Comparison of ENCODE assay signal across 1 cellular context in genomic region chr12:3073438-3074255, GRCh38.
TF ChIP-seq lines count a peak whose summit lies in the region.

No MANE protein-coding gene starts in this region.

TF ChIP-seq in HepG2, 621 proteins besides CTCF, POLR2A, EP300 and RAD21 (continued from another document and continues in another):
- TF ChIP-seq, protein P1, sequence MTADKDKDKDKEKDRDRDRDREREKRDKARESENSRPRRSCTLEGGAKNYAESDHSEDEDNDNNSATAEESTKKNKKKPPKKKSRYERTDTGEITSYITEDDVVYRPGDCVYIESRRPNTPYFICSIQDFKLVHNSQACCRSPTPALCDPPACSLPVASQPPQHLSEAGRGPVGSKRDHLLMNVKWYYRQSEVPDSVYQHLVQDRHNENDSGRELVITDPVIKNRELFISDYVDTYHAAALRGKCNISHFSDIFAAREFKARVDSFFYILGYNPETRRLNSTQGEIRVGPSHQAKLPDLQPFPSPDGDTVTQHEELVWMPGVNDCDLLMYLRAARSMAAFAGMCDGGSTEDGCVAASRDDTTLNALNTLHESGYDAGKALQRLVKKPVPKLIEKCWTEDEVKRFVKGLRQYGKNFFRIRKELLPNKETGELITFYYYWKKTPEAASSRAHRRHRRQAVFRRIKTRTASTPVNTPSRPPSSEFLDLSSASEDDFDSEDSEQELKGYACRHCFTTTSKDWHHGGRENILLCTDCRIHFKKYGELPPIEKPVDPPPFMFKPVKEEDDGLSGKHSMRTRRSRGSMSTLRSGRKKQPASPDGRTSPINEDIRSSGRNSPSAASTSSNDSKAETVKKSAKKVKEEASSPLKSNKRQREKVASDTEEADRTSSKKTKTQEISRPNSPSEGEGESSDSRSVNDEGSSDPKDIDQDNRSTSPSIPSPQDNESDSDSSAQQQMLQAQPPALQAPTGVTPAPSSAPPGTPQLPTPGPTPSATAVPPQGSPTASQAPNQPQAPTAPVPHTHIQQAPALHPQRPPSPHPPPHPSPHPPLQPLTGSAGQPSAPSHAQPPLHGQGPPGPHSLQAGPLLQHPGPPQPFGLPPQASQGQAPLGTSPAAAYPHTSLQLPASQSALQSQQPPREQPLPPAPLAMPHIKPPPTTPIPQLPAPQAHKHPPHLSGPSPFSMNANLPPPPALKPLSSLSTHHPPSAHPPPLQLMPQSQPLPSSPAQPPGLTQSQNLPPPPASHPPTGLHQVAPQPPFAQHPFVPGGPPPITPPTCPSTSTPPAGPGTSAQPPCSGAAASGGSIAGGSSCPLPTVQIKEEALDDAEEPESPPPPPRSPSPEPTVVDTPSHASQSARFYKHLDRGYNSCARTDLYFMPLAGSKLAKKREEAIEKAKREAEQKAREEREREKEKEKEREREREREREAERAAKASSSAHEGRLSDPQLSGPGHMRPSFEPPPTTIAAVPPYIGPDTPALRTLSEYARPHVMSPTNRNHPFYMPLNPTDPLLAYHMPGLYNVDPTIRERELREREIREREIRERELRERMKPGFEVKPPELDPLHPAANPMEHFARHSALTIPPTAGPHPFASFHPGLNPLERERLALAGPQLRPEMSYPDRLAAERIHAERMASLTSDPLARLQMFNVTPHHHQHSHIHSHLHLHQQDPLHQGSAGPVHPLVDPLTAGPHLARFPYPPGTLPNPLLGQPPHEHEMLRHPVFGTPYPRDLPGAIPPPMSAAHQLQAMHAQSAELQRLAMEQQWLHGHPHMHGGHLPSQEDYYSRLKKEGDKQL (CRISPR knock-in tag; IDR thresholded peaks at IDR 0.05; ENCODE audit: low read depth), result no peak
- 0 out of 2 replicates have a peak, but pooled peaks have one; percentile 17 for TF ChIP-seq IRF2 (CRISPR knock-in tag; IDR thresholded peaks at IDR 0.05)
- TF ChIP-seq SMAD3 (CRISPR knock-in tag; IDR thresholded peaks at IDR 0.05), result no peak
- peak; percentile 90 for TF ChIP-seq XRCC5 (optimal IDR thresholded peaks at IDR 0.05; ENCODE audit: low read length)
- TF ChIP-seq ZNF326 (CRISPR knock-in tag; IDR thresholded peaks at IDR 0.05; ENCODE audit: borderline replicate concordance), result no peak
- TF ChIP-seq KLF15 (CRISPR knock-in tag; IDR thresholded peaks at IDR 0.05; ENCODE audit: borderline replicate concordance), result no peak
- TF ChIP-seq CEBPB (IDR thresholded peaks at IDR 0.05; ENCODE audit: borderline replicate concordance, low read depth, low read length), result peak; percentile 71
- no peak for TF ChIP-seq ELF4 (CRISPR knock-in tag; IDR thresholded peaks at IDR 0.05; ENCODE audit: borderline replicate concordance)
- no peak for TF ChIP-seq ZNF121 (CRISPR knock-in tag; IDR thresholded peaks at IDR 0.05)
- no peak for TF ChIP-seq MTF2 (CRISPR knock-in tag; IDR thresholded peaks at IDR 0.05; ENCODE audit: borderline replicate concordance)
- TF ChIP-seq RAD51 (IDR thresholded peaks at IDR 0.05; ENCODE audit: borderline replicate concordance), result no peak
- no peak for TF ChIP-seq SP140L (CRISPR knock-in tag; IDR thresholded peaks at IDR 0.05; ENCODE audit: borderline replicate concordance)
- no peak for TF ChIP-seq SPEN (CRISPR knock-in tag; IDR thresholded peaks at IDR 0.05; ENCODE audit: low read depth)
- TF ChIP-seq ZNF510 (CRISPR knock-in tag; IDR thresholded peaks at IDR 0.05; ENCODE audit: low read depth), result no peak
- TF ChIP-seq ZNF207 (IDR thresholded peaks at IDR 0.05; ENCODE audit: borderline replicate concordance), result no peak
- no peak for TF ChIP-seq CCDC6 (CRISPR knock-in tag; IDR thresholded peaks at IDR 0.05)
- TF ChIP-seq ARID2 (CRISPR knock-in tag; IDR thresholded peaks at IDR 0.05; ENCODE audit: borderline replicate concordance), result no peak
- TF ChIP-seq HMGXB4 (CRISPR knock-in tag; IDR thresholded peaks at IDR 0.05; ENCODE audit: borderline replicate concordance in 1 of 2, low read depth in 1 of 2), result peak; percentile 38 to 52; a peak in 1 of 4 replicates
- no peak for TF ChIP-seq ZNF343 (CRISPR knock-in tag; IDR thresholded peaks at IDR 0.05)
- 0 out of 2 replicates have a peak, but pooled peaks have one; percentile 8 for TF ChIP-seq CEBPG (CRISPR knock-in tag; IDR thresholded peaks at IDR 0.05)
- TF ChIP-seq SMAD1 (CRISPR knock-in tag; IDR thresholded peaks at IDR 0.05; ENCODE audit: borderline replicate concordance, low read depth), result peak; percentile 39; the same call in 1 of the 2 replicates
- TF ChIP-seq ATF1 (CRISPR knock-in tag; IDR thresholded peaks at IDR 0.05), result no peak
- TF ChIP-seq, protein P2, sequence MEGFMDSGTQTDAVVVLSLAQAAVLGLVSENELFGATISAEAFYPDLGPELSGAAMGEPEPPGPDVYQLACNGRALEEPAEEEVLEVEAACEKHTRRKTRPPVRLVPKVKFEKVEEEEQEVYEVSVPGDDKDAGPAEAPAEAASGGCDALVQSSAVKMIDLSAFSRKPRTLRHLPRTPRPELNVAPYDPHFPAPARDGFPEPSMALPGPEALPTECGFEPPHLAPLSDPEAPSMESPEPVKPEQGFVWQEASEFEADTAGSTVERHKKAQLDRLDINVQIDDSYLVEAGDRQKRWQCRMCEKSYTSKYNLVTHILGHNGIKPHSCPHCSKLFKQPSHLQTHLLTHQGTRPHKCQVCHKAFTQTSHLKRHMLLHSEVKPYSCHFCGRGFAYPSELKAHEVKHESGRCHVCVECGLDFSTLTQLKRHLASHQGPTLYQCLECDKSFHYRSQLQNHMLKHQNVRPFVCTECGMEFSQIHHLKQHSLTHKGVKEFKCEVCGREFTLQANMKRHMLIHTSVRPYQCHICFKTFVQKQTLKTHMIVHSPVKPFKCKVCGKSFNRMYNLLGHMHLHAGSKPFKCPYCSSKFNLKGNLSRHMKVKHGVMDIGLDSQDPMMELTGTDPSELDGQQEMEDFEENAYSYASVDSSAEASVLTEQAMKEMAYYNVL (CRISPR knock-in tag; IDR thresholded peaks at IDR 0.05; ENCODE audit: borderline replicate concordance), result no peak
- TF ChIP-seq ZNF225 (CRISPR knock-in tag; IDR thresholded peaks at IDR 0.05), result no peak
- 0 out of 2 replicates have a peak, but pooled peaks have one; percentile 8 for TF ChIP-seq PHF8 (CRISPR knock-in tag; IDR thresholded peaks at IDR 0.05)
- TF ChIP-seq CBFB (CRISPR knock-in tag; IDR thresholded peaks at IDR 0.05), result 0 out of 2 replicates have a peak, but pooled peaks have one; percentile 22
- TF ChIP-seq KLF16 (CRISPR knock-in tag; IDR thresholded peaks at IDR 0.05), result peak in 1 of 2 experiments; percentile 36; a peak in 1 of 4 replicates
- TF ChIP-seq GABPB1 (CRISPR knock-in tag; IDR thresholded peaks at IDR 0.05), result no peak
- peak; percentile 58 for TF ChIP-seq YY1 (IDR thresholded peaks at IDR 0.05; ENCODE audit: insufficient read depth, insufficient replicate concordance, low read depth, low read length)
- peak; percentile 29; the same call in 1 of the 2 replicates for TF ChIP-seq SALL1 (CRISPR knock-in tag; IDR thresholded peaks at IDR 0.05)
- peak; percentile 17; the same call in 1 of the 2 replicates for TF ChIP-seq ZNF687 (CRISPR knock-in tag; IDR thresholded peaks at IDR 0.05)
- TF ChIP-seq MIXL1 (CRISPR knock-in tag; IDR thresholded peaks at IDR 0.05), result 0 out of 2 replicates have a peak, but pooled peaks have one; percentile 26
- 0 out of 2 replicates have a peak, but pooled peaks have one; percentile 35 for TF ChIP-seq MEF2D (CRISPR knock-in tag; IDR thresholded peaks at IDR 0.05)
- TF ChIP-seq THAP11 (CRISPR knock-in tag; IDR thresholded peaks at IDR 0.05), result 0 out of 2 replicates have a peak, but pooled peaks have one; percentile 34
- no peak for TF ChIP-seq ZFY (CRISPR knock-in tag; IDR thresholded peaks at IDR 0.05)
- TF ChIP-seq DNMT3B (CRISPR knock-in tag; conservative IDR thresholded peaks at IDR 0.05), result no peak
- no peak for TF ChIP-seq THAP8 (CRISPR knock-in tag; IDR thresholded peaks at IDR 0.05; ENCODE audit: borderline replicate concordance)
- peak; percentile 42; the same call in 1 of the 2 replicates for TF ChIP-seq KDM2A (CRISPR knock-in tag; IDR thresholded peaks at IDR 0.05; ENCODE audit: borderline replicate concordance, low read depth)
- no peak for TF ChIP-seq ZNF550 (CRISPR knock-in tag; IDR thresholded peaks at IDR 0.05; ENCODE audit: borderline replicate concordance)
- TF ChIP-seq, protein P3, sequence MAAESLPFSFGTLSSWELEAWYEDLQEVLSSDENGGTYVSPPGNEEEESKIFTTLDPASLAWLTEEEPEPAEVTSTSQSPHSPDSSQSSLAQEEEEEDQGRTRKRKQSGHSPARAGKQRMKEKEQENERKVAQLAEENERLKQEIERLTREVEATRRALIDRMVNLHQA (CRISPR knock-in tag; IDR thresholded peaks at IDR 0.05), result no peak
- peak; percentile 34; the same call in 1 of the 2 replicates for TF ChIP-seq ZBTB20 (CRISPR knock-in tag; IDR thresholded peaks at IDR 0.05; ENCODE audit: borderline replicate concordance, low read depth)
- TF ChIP-seq STAT5B (CRISPR knock-in tag; IDR thresholded peaks at IDR 0.05), result no peak
- TF ChIP-seq YEATS4 (CRISPR knock-in tag; IDR thresholded peaks at IDR 0.05; ENCODE audit: borderline replicate concordance), result no peak
- TF ChIP-seq NR0B2 (CRISPR knock-in tag; IDR thresholded peaks at IDR 0.05), result no peak
- no peak for TF ChIP-seq JUND (CRISPR knock-in tag; IDR thresholded peaks at IDR 0.05)
- TF ChIP-seq, protein P4, sequence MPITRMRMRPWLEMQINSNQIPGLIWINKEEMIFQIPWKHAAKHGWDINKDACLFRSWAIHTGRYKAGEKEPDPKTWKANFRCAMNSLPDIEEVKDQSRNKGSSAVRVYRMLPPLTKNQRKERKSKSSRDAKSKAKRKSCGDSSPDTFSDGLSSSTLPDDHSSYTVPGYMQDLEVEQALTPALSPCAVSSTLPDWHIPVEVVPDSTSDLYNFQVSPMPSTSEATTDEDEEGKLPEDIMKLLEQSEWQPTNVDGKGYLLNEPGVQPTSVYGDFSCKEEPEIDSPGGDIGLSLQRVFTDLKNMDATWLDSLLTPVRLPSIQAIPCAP (CRISPR knock-in tag; IDR thresholded peaks at IDR 0.05; ENCODE audit: low read depth), result no peak
- no peak for TF ChIP-seq NFIC (IDR thresholded peaks at IDR 0.05; ENCODE audit: low read length)
- TF ChIP-seq, protein P5, sequence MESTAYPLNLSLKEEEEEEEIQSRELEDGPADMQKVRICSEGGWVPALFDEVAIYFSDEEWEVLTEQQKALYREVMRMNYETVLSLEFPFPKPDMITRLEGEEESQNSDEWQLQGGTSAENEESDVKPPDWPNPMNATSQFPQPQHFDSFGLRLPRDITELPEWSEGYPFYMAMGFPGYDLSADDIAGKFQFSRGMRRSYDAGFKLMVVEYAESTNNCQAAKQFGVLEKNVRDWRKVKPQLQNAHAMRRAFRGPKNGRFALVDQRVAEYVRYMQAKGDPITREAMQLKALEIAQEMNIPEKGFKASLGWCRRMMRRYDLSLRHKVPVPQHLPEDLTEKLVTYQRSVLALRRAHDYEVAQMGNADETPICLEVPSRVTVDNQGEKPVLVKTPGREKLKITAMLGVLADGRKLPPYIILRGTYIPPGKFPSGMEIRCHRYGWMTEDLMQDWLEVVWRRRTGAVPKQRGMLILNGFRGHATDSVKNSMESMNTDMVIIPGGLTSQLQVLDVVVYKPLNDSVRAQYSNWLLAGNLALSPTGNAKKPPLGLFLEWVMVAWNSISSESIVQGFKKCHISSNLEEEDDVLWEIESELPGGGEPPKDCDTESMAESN (CRISPR knock-in tag; conservative IDR thresholded peaks at IDR 0.05), result no peak
